ENCODE assay signal across 1 cellular context in genomic region chr12:131263626-131264025, GRCh38.
TF ChIP-seq lines count a peak whose summit lies in the region.

No MANE protein-coding gene starts in this region.

TF ChIP-seq in A549, 52 proteins besides CTCF, POLR2A, EP300 and RAD21 (continued from another document):
- TF ChIP-seq, protein P1, sequence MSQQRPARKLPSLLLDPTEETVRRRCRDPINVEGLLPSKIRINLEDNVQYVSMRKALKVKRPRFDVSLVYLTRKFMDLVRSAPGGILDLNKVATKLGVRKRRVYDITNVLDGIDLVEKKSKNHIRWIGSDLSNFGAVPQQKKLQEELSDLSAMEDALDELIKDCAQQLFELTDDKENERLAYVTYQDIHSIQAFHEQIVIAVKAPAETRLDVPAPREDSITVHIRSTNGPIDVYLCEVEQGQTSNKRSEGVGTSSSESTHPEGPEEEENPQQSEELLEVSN (IDR thresholded peaks at IDR 0.05; ENCODE audit: borderline replicate concordance, low read depth): no peak
- no peak for TF ChIP-seq HOXB13 (CRISPR knock-in tag; IDR thresholded peaks at IDR 0.05; ENCODE audit: low read depth)
- TF ChIP-seq JUNB (IDR thresholded peaks at IDR 0.05): no peak
- TF ChIP-seq ZSCAN20 (CRISPR knock-in tag; IDR thresholded peaks at IDR 0.05): no peak
- TF ChIP-seq EHF (CRISPR knock-in tag; IDR thresholded peaks at IDR 0.05): no peak
